Comparison of ENCODE assay signal across 2 cellular contexts in genomic region chr22:32628626-32629587, GRCh38.
TF ChIP-seq lines count a peak whose summit lies in the region.

No MANE protein-coding gene starts in this region.

TF ChIP-seq in K562, 482 proteins besides CTCF, POLR2A, EP300 and RAD21 (continued from another document and continues in another):
- peak; percentile 56; the same call in 1 of the 2 replicates for TF ChIP-seq ATF3 (IDR thresholded peaks at IDR 0.05)
- TF ChIP-seq ATF3 (CRISPR knock-in tag; conservative IDR thresholded peaks at IDR 0.05), result no peak
- TF ChIP-seq STAT5B (CRISPR knock-in tag; IDR thresholded peaks at IDR 0.05), result no peak
- peak; percentile 74; the same call in 1 of the 2 replicates for TF ChIP-seq ZNF589 (CRISPR knock-in tag; IDR thresholded peaks at IDR 0.05; ENCODE audit: low read depth)
- TF ChIP-seq CXXC5 (CRISPR knock-in tag; IDR thresholded peaks at IDR 0.05), result peak; percentile 23; the same call in 1 of the 2 replicates
- TF ChIP-seq CTBP1 (IDR thresholded peaks at IDR 0.05; ENCODE audit: borderline replicate concordance), result 0 out of 2 replicates have a peak, but pooled peaks have one; percentile 14
- peak; percentile 70; the same call in 1 of the 2 replicates for TF ChIP-seq DMBX1 (CRISPR knock-in tag; IDR thresholded peaks at IDR 0.05; ENCODE audit: borderline replicate concordance)
- peak; percentile 33; the same call in 1 of the 2 replicates for TF ChIP-seq CEBPB (tag; IDR thresholded peaks at IDR 0.05)
- TF ChIP-seq SMAD4 (CRISPR knock-in tag; conservative IDR thresholded peaks at IDR 0.05), result peak; percentile 46; the same call in 1 of the 2 replicates
- peak; percentile 17; the same call in 1 of the 2 replicates for TF ChIP-seq SMARCA4 (IDR thresholded peaks at IDR 0.05)
- no peak for TF ChIP-seq HNRNPUL1 (IDR thresholded peaks at IDR 0.05; ENCODE audit: low read length)
- TF ChIP-seq ZNF175 (CRISPR knock-in tag; IDR thresholded peaks at IDR 0.05; ENCODE audit: low read depth), result peak; percentile 35; the same call in 1 of the 2 replicates
- TF ChIP-seq ZBTB8A (IDR thresholded peaks at IDR 0.05; ENCODE audit: partially characterized antibody), result no peak
- TF ChIP-seq REST (CRISPR knock-in tag; IDR thresholded peaks at IDR 0.05; ENCODE audit: low read depth), result no peak
- TF ChIP-seq TRIM24 (IDR thresholded peaks at IDR 0.05), result peak in 1 of 2 experiments; percentile 46; a peak in 1 of 4 replicates
- TF ChIP-seq POLR2H (tag; IDR thresholded peaks at IDR 0.05; ENCODE audit: low read depth), result peak; percentile 53; the same call in 1 of the 2 replicates
- TF ChIP-seq ZNF584 (CRISPR knock-in tag; IDR thresholded peaks at IDR 0.05; ENCODE audit: low read depth), result peak; percentile 49; the same call in 1 of the 2 replicates
- no peak for TF ChIP-seq NR2C1 (IDR thresholded peaks at IDR 0.05)
- peak; percentile 53 for TF ChIP-seq NR2C1 (tag; IDR thresholded peaks at IDR 0.05)
- TF ChIP-seq KDM5B (IDR thresholded peaks at IDR 0.05; ENCODE audit: insufficient replicate concordance, low read depth, low read length), result no peak
- TF ChIP-seq UBTF (IDR thresholded peaks at IDR 0.05; ENCODE audit: borderline replicate concordance in 1 of 2, low read depth in 2 of 2, low read length in 2 of 2), result no peak
- TF ChIP-seq L3MBTL2 (IDR thresholded peaks at IDR 0.05), result peak; percentile 42
- TF ChIP-seq SOX6 (IDR thresholded peaks at IDR 0.05), result no peak
- TF ChIP-seq ZNF395 (CRISPR knock-in tag; IDR thresholded peaks at IDR 0.05), result peak; percentile 53; the same call in 1 of the 2 replicates
- TF ChIP-seq CGGBP1 (CRISPR knock-in tag; IDR thresholded peaks at IDR 0.05), result no peak

TF ChIP-seq in HepG2, 621 proteins besides CTCF, POLR2A, EP300 and RAD21 (continued from another document and continues in another):
- TF ChIP-seq RNF219 (CRISPR knock-in tag; IDR thresholded peaks at IDR 0.05), result no peak
- peak; percentile 26; the same call in 1 of the 2 replicates for TF ChIP-seq ZBTB38 (CRISPR knock-in tag; IDR thresholded peaks at IDR 0.05)
- TF ChIP-seq TBL1XR1 (IDR thresholded peaks at IDR 0.05; ENCODE audit: borderline replicate concordance, low read length, partially characterized antibody), result no peak
- no peak for TF ChIP-seq ZFP37 (CRISPR knock-in tag; IDR thresholded peaks at IDR 0.05; ENCODE audit: borderline replicate concordance)
- peak; percentile 50; the same call in 1 of the 2 replicates for TF ChIP-seq NR2F6 (IDR thresholded peaks at IDR 0.05)
- TF ChIP-seq NR2F6 (CRISPR knock-in tag; IDR thresholded peaks at IDR 0.05), result no peak
- TF ChIP-seq TEAD3 (CRISPR knock-in tag; optimal IDR thresholded peaks at IDR 0.05; ENCODE audit: borderline replicate concordance), result no peak
- TF ChIP-seq HCFC1 (IDR thresholded peaks at IDR 0.05; ENCODE audit: low read depth, low read length), result no peak
- no peak for TF ChIP-seq ZXDC (CRISPR knock-in tag; IDR thresholded peaks at IDR 0.05)
- peak; percentile 35; the same call in 1 of the 2 replicates for TF ChIP-seq RARA (CRISPR knock-in tag; IDR thresholded peaks at IDR 0.05)
- TF ChIP-seq HDAC2 (CRISPR knock-in tag; IDR thresholded peaks at IDR 0.05), result no peak
- 0 out of 2 replicates have a peak, but pooled peaks have one; percentile 24 for TF ChIP-seq ZMYM3 (CRISPR knock-in tag; IDR thresholded peaks at IDR 0.05)
- TF ChIP-seq ZFP62 (CRISPR knock-in tag; IDR thresholded peaks at IDR 0.05), result no peak
- 0 out of 2 replicates have a peak, but pooled peaks have one; percentile 18 for TF ChIP-seq ATF2 (CRISPR knock-in tag; IDR thresholded peaks at IDR 0.05)
- TF ChIP-seq NR2C2 (CRISPR knock-in tag; IDR thresholded peaks at IDR 0.05; ENCODE audit: borderline replicate concordance), result peak; percentile 71
- TF ChIP-seq KDM5A (IDR thresholded peaks at IDR 0.05; ENCODE audit: borderline replicate concordance, low read length), result no peak
- TF ChIP-seq ZNF580 (CRISPR knock-in tag; IDR thresholded peaks at IDR 0.05; ENCODE audit: borderline replicate concordance, low read depth), result no peak
- TF ChIP-seq ATF4 (CRISPR knock-in tag; IDR thresholded peaks at IDR 0.05), result peak in 1 of 2 experiments; percentile 92; a peak in 2 of 4 replicates
- peak; percentile 80 for TF ChIP-seq CEBPB (IDR thresholded peaks at IDR 0.05; ENCODE audit: borderline replicate concordance, low read depth, low read length)
- TF ChIP-seq GATAD2A (CRISPR knock-in tag; IDR thresholded peaks at IDR 0.05), result peak; percentile 65
- TF ChIP-seq LCORL (IDR thresholded peaks at IDR 0.05), result no peak
- TF ChIP-seq LCORL (CRISPR knock-in tag; IDR thresholded peaks at IDR 0.05), result peak; percentile 64; the same call in 1 of the 2 replicates
- TF ChIP-seq ZNF720 (CRISPR knock-in tag; IDR thresholded peaks at IDR 0.05), result no peak
- 0 out of 2 replicates have a peak, but pooled peaks have one; percentile 25 for TF ChIP-seq ARID4A (CRISPR knock-in tag; IDR thresholded peaks at IDR 0.05; ENCODE audit: borderline replicate concordance)
- TF ChIP-seq NR2F2 (IDR thresholded peaks at IDR 0.05; ENCODE audit: borderline replicate concordance, low read depth), result no peak
- TF ChIP-seq NCOR1 (IDR thresholded peaks at IDR 0.05; ENCODE audit: borderline replicate concordance, low read length), result peak; percentile 59; the same call in 1 of the 2 replicates
- no peak for TF ChIP-seq PRDM10 (CRISPR knock-in tag; IDR thresholded peaks at IDR 0.05; ENCODE audit: low read depth)
- TF ChIP-seq MAX (IDR thresholded peaks at IDR 0.05), result no peak
- no peak for TF ChIP-seq PAF1 (CRISPR knock-in tag; IDR thresholded peaks at IDR 0.05)
- TF ChIP-seq ZNF710 (CRISPR knock-in tag; IDR thresholded peaks at IDR 0.05; ENCODE audit: borderline replicate concordance), result no peak
